8 cellular contexts compared by ENCODE assay signal in the genomic region with DNA sequence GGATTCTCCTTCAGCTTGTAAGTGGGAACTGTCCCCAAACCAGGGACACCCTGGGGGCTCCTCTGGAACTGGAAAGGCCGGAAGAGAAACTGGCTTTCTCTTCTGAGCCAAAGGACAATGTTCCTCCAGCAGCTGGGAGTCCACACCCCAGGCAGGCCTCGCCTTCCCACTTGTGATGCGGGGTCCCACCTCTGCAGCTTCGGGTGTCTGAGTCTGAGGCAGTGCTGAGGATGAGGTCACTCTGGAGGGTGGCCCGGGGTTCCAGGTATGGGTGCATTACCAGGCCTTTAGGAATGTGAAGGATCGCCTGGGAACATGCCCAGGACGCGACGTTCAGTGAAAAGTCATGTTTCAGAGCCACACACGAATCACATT. TPM values are rescaled to one million over a fixed set of nuclear protein-coding genes. Genes with fewer than 3 reads are reported as not detected.
A peak's percentile ranks its signal among the peaks of the same experiment; 100 is the strongest.
DNase-seq lines count a peak whose midpoint lies in the region; ATAC-seq, FAIRE-seq and TF ChIP-seq lines count a peak whose summit lies in the region.

No MANE protein-coding gene starts in this region.

- CTCF ChIA-PET in HCT116 (lab: Charles Lee), result no interaction called here

- H3K4me2 ChIP-seq in HCT116 (ENCODE audit: low read length), result peak overlapping the region; percentile 84

- no peak for ATAC-seq in HCT116
- ATAC-seq in effector memory CD8-positive, alpha-beta T cell (replicated peaks), result no peak
- no peak for ATAC-seq in naive thymus-derived CD8-positive, alpha-beta T cell
- ATAC-seq in GM19328 (IDR thresholded peaks at IDR 0.05; ENCODE audit: unreplicated experiment), result no peak
- ATAC-seq in GM19452 (IDR thresholded peaks at IDR 0.05; ENCODE audit: unreplicated experiment), result no peak

- no peak for TF ChIP-seq CTCF in HCT116 (IDR thresholded peaks at IDR 0.05 in 2 of 3, conservative IDR thresholded peaks at IDR 0.05 in 1 of 3; ENCODE audit: borderline replicate concordance in 1 of 3, insufficient read depth in 1 of 3, low read depth in 2 of 3, low read length in 2 of 3)
- no peak for TF ChIP-seq CTCF in D721Med (IDR thresholded peaks at IDR 0.05; ENCODE audit: insufficient read depth, missing control alignments)

- peaks cover 19 to 35% of the 10 kb centered on the region in 2 donors for H3K27me3 Mint-ChIP-seq in effector memory CD8-positive, alpha-beta T cell
- H3K27me3 Mint-ChIP-seq in naive thymus-derived CD8-positive, alpha-beta T cell, result peaks cover 8 to 39% (median 23%) of the 10 kb centered on the region in 5 donors

- H3K9me2 ChIP-seq in HCT116 (ENCODE audit: insufficient read depth), result no peaks in the 10 kb centered on the region

- H3K4me3 Mint-ChIP-seq in effector memory CD8-positive, alpha-beta T cell, result peak overlapping the region; percentile 51 to 73
- H3K4me3 Mint-ChIP-seq in naive thymus-derived CD8-positive, alpha-beta T cell, result peak overlapping the region; percentile 20 to 77 (median 69)

- peaks cover 16% of the 10 kb centered on the region for H3K4me1 ChIP-seq in ACC112 (ENCODE audit: control insufficient read depth, insufficient read depth, low read length, unreplicated experiment)
- H3K4me1 ChIP-seq in HCT116 (ENCODE audit: control insufficient read depth in 1 of 2, insufficient read depth in 2 of 2, low read length in 2 of 2), result peaks cover 7 to 20% of the 10 kb centered on the region in 2 experiments

- peaks cover 0 to 2% of the 10 kb centered on the region in 2 donors for H3K4me1 Mint-ChIP-seq in effector memory CD8-positive, alpha-beta T cell (ENCODE audit: low read depth in 2 of 2)
- peaks cover 0 to 6% (median 2%) of the 10 kb centered on the region in 4 donors for H3K4me1 Mint-ChIP-seq in naive thymus-derived CD8-positive, alpha-beta T cell

- H3K9me3 Mint-ChIP-seq in effector memory CD8-positive, alpha-beta T cell, result no peaks in the 10 kb centered on the region
- H3K9me3 Mint-ChIP-seq in naive thymus-derived CD8-positive, alpha-beta T cell, result no peaks in the 10 kb centered on the region

- no peak for TF ChIP-seq RAD21 in HCT116 (IDR thresholded peaks at IDR 0.05; ENCODE audit: low read depth)

- intact Hi-C loops in HCT116 (cut with micrococcal nuclease), result no loop called here

- no peaks in the 10 kb centered on the region for H3K79me2 ChIP-seq in ACC112 (ENCODE audit: control insufficient read depth, insufficient read depth, low read length, unreplicated experiment)
- no peaks in the 10 kb centered on the region for H3K79me2 ChIP-seq in HCT116 (ENCODE audit: insufficient read depth, low read length)

- TF ChIP-seq POLR2A in HCT116 (IDR thresholded peaks at IDR 0.05; ENCODE audit: borderline replicate concordance, extremely low read depth, insufficient read depth, insufficient read length), result no peak

- peak overlapping the region; percentile 44 for H2AFZ ChIP-seq in ACC112 (ENCODE audit: low read length, unreplicated experiment)
- H2AFZ ChIP-seq in HCT116 (ENCODE audit: low read depth, low read length, poor library complexity, severe bottlenecking), result peak overlapping the region; percentile 91

- POLR2A ChIA-PET in HCT116 (lab: Charles Lee), result no interaction called here
- POLR2A ChIA-PET in naive thymus-derived CD8-positive, alpha-beta T cell (lab: Charles Lee), result no interaction called here

- peak overlapping the region; percentile 38 for H3K9ac ChIP-seq in HCT116 (ENCODE audit: low read length)

- H3K27ac Mint-ChIP-seq in effector memory CD8-positive, alpha-beta T cell, result no peak overlapping the region
- H3K27ac Mint-ChIP-seq in naive thymus-derived CD8-positive, alpha-beta T cell, result no peak overlapping the region

- no peaks in the 10 kb centered on the region for H4K20me1 ChIP-seq in HCT116 (ENCODE audit: insufficient read depth)

- H3K36me3 ChIP-seq in ACC112 (ENCODE audit: insufficient read depth, low read length), result no peaks in the 10 kb centered on the region
- H3K36me3 ChIP-seq in HCT116 (ENCODE audit: control insufficient read depth in 1 of 2, insufficient read depth in 2 of 2, low read length in 2 of 2), result no peaks in the 10 kb centered on the region
- no peaks in the 10 kb centered on the region for H3K36me3 ChIP-seq in MG63

- no peaks in the 10 kb centered on the region for H3K36me3 Mint-ChIP-seq in effector memory CD8-positive, alpha-beta T cell (ENCODE audit: insufficient read depth)
- H3K36me3 Mint-ChIP-seq in naive thymus-derived CD8-positive, alpha-beta T cell, result no peaks in the 10 kb centered on the region

- H3K27me3 ChIP-seq in ACC112 (ENCODE audit: insufficient read depth, low read length) (peaks cover 14% of the 10 kb centered on the region), HCT116 (ENCODE audit: insufficient read depth, low read length) (no peaks in the 10 kb centered on the region), MG63 (0 out of 2 replicates have a peak, but pooled peaks cover 3% of the 10 kb centered on the region)

- DNase-seq in HCT116 (ENCODE audit: low read depth, low spot score), result no peak
- no peak for DNase-seq in effector memory CD8-positive, alpha-beta T cell
- peak in 1 of 10 donors; percentile 55 for DNase-seq in naive thymus-derived CD8-positive, alpha-beta T cell
- DNase-seq in D721Med (ENCODE audit: insufficient read length, low spot score), result no peak
- DNase-seq in MG63, result no peak

- H3K9me3 ChIP-seq in HCT116 (ENCODE audit: control insufficient read depth in 1 of 2, insufficient read depth in 1 of 2, low read depth in 1 of 2, low read length in 2 of 2) (no peaks in the 10 kb centered on the region), MG63 (no peaks in the 10 kb centered on the region)

- RAD21 ChIA-PET in HCT116 (lab: Charles Lee; ENCODE audit: low non-redundant PET in 1 of 2, low total read pairs in 2 of 2, uncharacterized antibody in 2 of 2, unreplicated experiment in 2 of 2), result no interaction called here

- BruUV-seq in HCT116 (replicated peaks; lab: Mats Ljungman, UMichigan), result no TSS peak

- H3K27ac ChIP-seq in ACC112 (ENCODE audit: low read depth, low read length), result no peak overlapping the region
- peak overlapping the region; percentile 16; the same call in 1 of the 2 replicates for H3K27ac ChIP-seq in HCT116 (ENCODE audit: low read depth, low read length)

- FAIRE-seq in D721Med (lab: Jason Lieb, UNC), result no peak

- peak overlapping the region; percentile 69 for H3K4me3 ChIP-seq in ACC112 (ENCODE audit: low read depth, low read length)
- peak overlapping the region; percentile 35 to 53; a peak in 3 of 4 replicates for H3K4me3 ChIP-seq in HCT116 (replicated peaks in 1 of 2; ENCODE audit: low read depth in 1 of 2, low read length in 2 of 2)
- no peak overlapping the region for H3K4me3 ChIP-seq in MG63

TF ChIP-seq in HCT116, 20 proteins besides CTCF, POLR2A, EP300 and RAD21:
- TF ChIP-seq EZH2phosphoT487 (IDR thresholded peaks at IDR 0.05; ENCODE audit: borderline replicate concordance) (no peak), CEBPB (IDR thresholded peaks at IDR 0.05; ENCODE audit: low read depth) (no peak), ELF1 (IDR thresholded peaks at IDR 0.05; ENCODE audit: borderline replicate concordance, low read depth) (no peak), CBX3 (IDR thresholded peaks at IDR 0.05; ENCODE audit: low read depth) (no peak), EZH2 (IDR thresholded peaks at IDR 0.05) (no peak), SRF (IDR thresholded peaks at IDR 0.05; ENCODE audit: low read depth) (no peak), EGR1 (IDR thresholded peaks at IDR 0.05; ENCODE audit: low read depth) (no peak)
- TF ChIP-seq, protein P1, sequence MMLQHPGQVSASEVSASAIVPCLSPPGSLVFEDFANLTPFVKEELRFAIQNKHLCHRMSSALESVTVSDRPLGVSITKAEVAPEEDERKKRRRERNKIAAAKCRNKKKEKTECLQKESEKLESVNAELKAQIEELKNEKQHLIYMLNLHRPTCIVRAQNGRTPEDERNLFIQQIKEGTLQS (IDR thresholded peaks at IDR 0.05), result no peak
- TF ChIP-seq, protein P2, sequence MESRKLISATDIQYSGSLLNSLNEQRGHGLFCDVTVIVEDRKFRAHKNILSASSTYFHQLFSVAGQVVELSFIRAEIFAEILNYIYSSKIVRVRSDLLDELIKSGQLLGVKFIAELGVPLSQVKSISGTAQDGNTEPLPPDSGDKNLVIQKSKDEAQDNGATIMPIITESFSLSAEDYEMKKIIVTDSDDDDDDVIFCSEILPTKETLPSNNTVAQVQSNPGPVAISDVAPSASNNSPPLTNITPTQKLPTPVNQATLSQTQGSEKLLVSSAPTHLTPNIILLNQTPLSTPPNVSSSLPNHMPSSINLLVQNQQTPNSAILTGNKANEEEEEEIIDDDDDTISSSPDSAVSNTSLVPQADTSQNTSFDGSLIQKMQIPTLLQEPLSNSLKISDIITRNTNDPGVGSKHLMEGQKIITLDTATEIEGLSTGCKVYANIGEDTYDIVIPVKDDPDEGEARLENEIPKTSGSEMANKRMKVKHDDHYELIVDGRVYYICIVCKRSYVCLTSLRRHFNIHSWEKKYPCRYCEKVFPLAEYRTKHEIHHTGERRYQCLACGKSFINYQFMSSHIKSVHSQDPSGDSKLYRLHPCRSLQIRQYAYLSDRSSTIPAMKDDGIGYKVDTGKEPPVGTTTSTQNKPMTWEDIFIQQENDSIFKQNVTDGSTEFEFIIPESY (IDR thresholded peaks at IDR 0.05; ENCODE audit: extremely low read depth, insufficient replicate concordance, low read length), result no peak

RNA-seq across cellular contexts. Expression of a gene that starts 18.2 kb away (rescaled TPM):
- 41.5 TPM for total RNA-seq in HCT116 (2021; ENCODE audit: unreplicated experiment)
- polyA plus RNA-seq in HCT116 (2012), result 22.5 and 24.3 TPM in 2 replicates
- total RNA-seq in naive thymus-derived CD8-positive, alpha-beta T cell, result not detected
- polyA plus RNA-seq in naive thymus-derived CD8-positive, alpha-beta T cell, result under 1 TPM in 1 of 3 donors, not detected in 2; 0.53 TPM
- 1.6 and 6.8 TPM in 2 replicates for total RNA-seq in MG63 (2014; rRNA removed; shearing (Covaris generic); ENCODE audit: low replicate concordance)

RNA-seq across cellular contexts. Expression of a gene that starts 32.0 kb away (rescaled TPM):
- total RNA-seq in HCT116 (2021; ENCODE audit: unreplicated experiment), result 160 TPM
- polyA plus RNA-seq in HCT116 (2012), result 157 and 164 TPM in 2 replicates
- 100 to 1,000 TPM; 148 to 150 TPM for total RNA-seq in naive thymus-derived CD8-positive, alpha-beta T cell
- polyA plus RNA-seq in naive thymus-derived CD8-positive, alpha-beta T cell, result 10 to 100 TPM; 69.9 to 81.1 (median 70.1) TPM
- total RNA-seq in MG63 (2014; rRNA removed; shearing (Covaris generic); ENCODE audit: low replicate concordance), result 176 and 432 TPM in 2 replicates
